16 cellular contexts compared by ENCODE assay signal in genomic region chr9:90038778-90039177, GRCh38.
A peak's percentile ranks its signal among the peaks of the same experiment; 100 is the strongest.
DNase-seq lines count a peak whose midpoint lies in the region; ATAC-seq and TF ChIP-seq lines count a peak whose summit lies in the region.
"Had no signal": no experiment of that assay in that cellular context is flagged by ENCODE, and none has a peak within 500 bp of the region (broad histone marks: within the 10 kb centered on the region; RNA-seq: fewer than 3 reads in every experiment).

No MANE protein-coding gene starts in this region.

- no peak overlapping the region for H3K27ac ChIP-seq in HEK293 (ENCODE audit: extremely low read depth, low read depth, low read length)
- no peak overlapping the region for H3K27ac ChIP-seq in brain microvascular endothelial cell
- H3K27ac ChIP-seq: stomach, upper lobe of left lung had no signal

- POLR2A ChIA-PET in HEK293 (lab: Yijun Ruan, JAX) = interaction anchor here (1.5 kb wide), 1 partner anchor 434 kb away, joined by 4 read pairs; the partner anchor contains the start of gene GADD45G

- H3K4me3 Mint-ChIP-seq in nephron progenitor cell = no peak overlapping the region
- H3K4me3 Mint-ChIP-seq: activated CD4-positive, alpha-beta T cell treated with anti-CD3 and anti-CD28 coated beads, Interleukin-2, amount 10 ng/mL, durations not matched to agents 7 days and 5 days; CD4-positive, alpha-beta T cell had no signal

- in situ Hi-C loops in brain microvascular endothelial cell (cut with HindIII; ENCODE audit: low pct_ligation_motif_present, low sequenced_read_pairs) = no loop called here

- CTCF ChIA-PET in HEK293 (lab: Yijun Ruan, JAX) = no interaction called here

- H3K27me3 ChIP-seq in brain microvascular endothelial cell (replicated peaks) = no peaks in the 10 kb centered on the region
- H3K27me3 ChIP-seq: stomach, upper lobe of left lung had no signal

- DNase-seq in NCI-H187 (lab: John Stamatoyannopoulos, UW) (peak; percentile 49 to 71), NCI-H526 treated with DMSO at 0.1 percent for 48 hours (lab: John Stamatoyannopoulos, UW) (peak; percentile 55), nephron progenitor cell (peak; percentile 18), brain microvascular endothelial cell (no peak), NOMO-1 treated with dmso at 0.1 percent for 144 hours (lab: John Stamatoyannopoulos, UW; ENCODE audit: unreplicated experiment) (no peak), glomerular visceral epithelial cell (ENCODE audit: extremely low spot score) (no peak)
- DNase-seq: activated CD4-positive, alpha-beta T cell treated with anti-CD3 and anti-CD28 coated beads, Interleukin-2, amount 10 ng/mL, durations not matched to agents 7 days and 5 days; amygdala; CD4-positive, alpha-beta T cell; effector memory CD4-positive, alpha-beta T cell; head of caudate nucleus; stomach had no signal

- no peaks in the 10 kb centered on the region for H3K36me3 Mint-ChIP-seq in nephron progenitor cell (ENCODE audit: low read depth)

- H3K36me3 ChIP-seq in HEK293 (ENCODE audit: control insufficient read depth in 2 of 2, insufficient read depth in 1 of 2, low read length in 2 of 2) (no peaks in the 10 kb centered on the region), brain microvascular endothelial cell (replicated peaks) (no peaks in the 10 kb centered on the region)
- H3K36me3 ChIP-seq: stomach, upper lobe of left lung had no signal

- H3K4me3 ChIP-seq in HEK293 (ENCODE audit: low read depth, low read length) (no peak overlapping the region), brain microvascular endothelial cell (ENCODE audit: low read depth, low read length) (no peak overlapping the region)
- H3K4me3 ChIP-seq: stomach, upper lobe of left lung had no signal

- no peaks in the 10 kb centered on the region for H3K9me3 ChIP-seq in HEK293 (ENCODE audit: control insufficient read depth, insufficient read depth, low read depth, low read length)
- H3K9me3 ChIP-seq: stomach, upper lobe of left lung had no signal

- no peaks in the 10 kb centered on the region for H3K9me3 Mint-ChIP-seq in nephron progenitor cell
- H3K9me3 Mint-ChIP-seq: activated CD4-positive, alpha-beta T cell treated with anti-CD3 and anti-CD28 coated beads, Interleukin-2, amount 10 ng/mL, durations not matched to agents 7 days and 5 days; CD4-positive, alpha-beta T cell had no signal

- TF ChIP-seq CTCF in HEK293 (tag by site-specific recombination; IDR thresholded peaks at IDR 0.05) (no peak), nephron progenitor cell (IDR thresholded peaks at IDR 0.05) (no peak), brain microvascular endothelial cell (IDR thresholded peaks at IDR 0.05; ENCODE audit: low read depth, low read length, missing control alignments) (no peak)

- H3K27me3 Mint-ChIP-seq in nephron progenitor cell (ENCODE audit: low read depth, poor library complexity) = peaks cover under 1% of the 10 kb centered on the region
- H3K27me3 Mint-ChIP-seq: CD4-positive, alpha-beta T cell had no signal

- no peak overlapping the region for H3K27ac Mint-ChIP-seq in nephron progenitor cell
- H3K27ac Mint-ChIP-seq: activated CD4-positive, alpha-beta T cell treated with anti-CD3 and anti-CD28 coated beads, Interleukin-2, amount 10 ng/mL, durations not matched to agents 7 days and 5 days; CD4-positive, alpha-beta T cell had no signal

- H3K4me1 Mint-ChIP-seq in nephron progenitor cell = peaks cover 25% of the 10 kb centered on the region

- H3K4me1 ChIP-seq in HEK293 (ENCODE audit: control insufficient read depth, insufficient read depth, low read length) = no peaks in the 10 kb centered on the region
- H3K4me1 ChIP-seq: stomach, upper lobe of left lung had no signal

- no peak for ATAC-seq in GM19463 (IDR thresholded peaks at IDR 0.05; ENCODE audit: unreplicated experiment)
- ATAC-seq: sciatic nerve had no signal

TF ChIP-seq in HEK293, 187 proteins besides CTCF, POLR2A, EP300 and RAD21:
- TF ChIP-seq GLIS1 (tag by site-specific recombination; IDR thresholded peaks at IDR 0.05) (peak; percentile 61), ZNF404 (tag by site-specific recombination; IDR thresholded peaks at IDR 0.05) (no peak), ZFHX2 (tag by site-specific recombination; conservative IDR thresholded peaks at IDR 0.05) (no peak)

Comparison
In these comparisons a context has a peak if more than half of its experiments do, and no peak if none do; other contexts are left out.
1. DNase-seq: peak in NCI-H187 (2 of 2), NCI-H526 treated with DMSO at 0.1 percent for 48 hours (single experiment) and nephron progenitor cell (single experiment); none in brain microvascular endothelial cell (single experiment), NOMO-1 treated with dmso at 0.1 percent for 144 hours (single experiment) and glomerular visceral epithelial cell (single experiment).